ENCODE assay signal across 7 cellular contexts in the genomic region with DNA sequence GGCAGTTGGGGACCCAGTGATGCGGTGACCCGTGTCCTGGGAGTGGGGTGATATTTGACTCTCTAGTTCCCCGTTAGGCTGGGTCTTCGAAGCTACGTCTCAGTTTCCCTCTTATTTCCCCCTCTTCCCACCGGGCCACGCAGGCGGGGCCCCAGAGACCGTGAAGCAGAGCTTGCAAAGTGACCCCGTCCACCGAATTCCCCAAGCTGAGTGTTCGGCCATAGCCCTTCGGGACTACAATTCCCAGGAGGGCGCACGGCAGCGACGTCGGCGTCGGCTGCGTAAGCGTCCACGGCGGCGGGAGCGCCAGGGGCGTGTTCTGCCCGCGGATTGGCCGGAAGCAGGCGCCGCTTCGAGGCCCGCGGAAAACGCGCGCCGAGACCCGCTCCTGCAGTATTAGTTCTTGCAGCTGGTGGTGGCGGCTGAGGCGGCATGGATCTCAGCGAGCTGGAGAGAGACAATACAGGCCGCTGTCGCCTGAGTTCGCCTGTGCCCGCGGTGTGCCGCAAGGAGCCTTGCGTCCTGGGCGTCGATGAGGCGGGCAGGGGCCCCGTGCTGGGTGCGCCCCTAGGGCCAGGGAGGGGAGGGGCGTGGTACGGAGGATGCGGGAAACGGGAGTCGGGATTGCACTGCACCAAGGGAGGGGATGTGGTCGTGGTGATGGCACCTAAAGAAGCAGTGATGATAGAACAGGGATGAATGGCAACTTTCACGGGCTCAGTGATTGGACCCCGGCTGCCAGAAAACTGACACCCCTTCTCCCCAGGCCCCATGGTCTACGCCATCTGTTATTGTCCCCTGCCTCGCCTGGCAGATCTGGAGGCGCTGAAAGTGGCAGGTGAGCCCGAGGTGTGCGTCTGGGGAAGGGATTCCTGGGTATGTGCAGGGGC. TPM values are rescaled to one million over a fixed set of nuclear protein-coding genes. Genes with fewer than 3 reads are reported as not detected.
DNase-seq lines count a peak whose midpoint lies in the region; ATAC-seq and TF ChIP-seq lines count a peak whose summit lies in the region.

RNASEH2A (plus strand) TSS at position 343 of the 890 bp plus-strand sequence; CDS start at position 433, 90 bp downstream.

- H3K36me3 ChIP-seq in WERI-Rb-1, result peaks cover 45% of the 10 kb centered on the region
- no peaks in the 10 kb centered on the region for H3K36me3 ChIP-seq in smooth muscle cell (ENCODE audit: low read depth)

- peak within 1 kb of the TSS; percentile 36 for H3K9ac ChIP-seq in smooth muscle cell (ENCODE audit: low read depth)

- H3F3A ChIP-seq in smooth muscle cell (ENCODE audit: low read depth), result no peaks in the 10 kb centered on the region

- H3K27ac ChIP-seq in WERI-Rb-1, result peak within 1 kb of the TSS; percentile 90
- H3K27ac ChIP-seq in smooth muscle cell (ENCODE audit: low read depth), result no peak within 1 kb of the TSS

- H3K4me1 Mint-ChIP-seq in immature natural killer cell, result peaks cover 20 to 23% of the 10 kb centered on the region in 2 donors

- ATAC-seq in GM18505 (IDR thresholded peaks at IDR 0.05; ENCODE audit: unreplicated experiment), result peak; percentile 73
- ATAC-seq in HG03064 (IDR thresholded peaks at IDR 0.05; ENCODE audit: low read depth, unreplicated experiment), result peak; percentile 69

- no peaks in the 10 kb centered on the region for H3K27me3 ChIP-seq in WERI-Rb-1 (ENCODE audit: insufficient read depth, low read depth, severe bottlenecking)
- no peaks in the 10 kb centered on the region for H3K27me3 ChIP-seq in smooth muscle cell (ENCODE audit: low read depth)

- H4K20me1 ChIP-seq in smooth muscle cell (ENCODE audit: low read depth), result no peaks in the 10 kb centered on the region

- WGBS in smooth muscle cell (ENCODE audit: low lambda C conversion rate), result 10% methylated on average over 62 of the region's 68 CpGs

- H3K9me3 ChIP-seq in WERI-Rb-1 (ENCODE audit: severe bottlenecking) (no peaks in the 10 kb centered on the region), smooth muscle cell (replicated peaks; ENCODE audit: low read depth) (no peaks in the 10 kb centered on the region)

- DNase-seq in NCI-H2171 treated with DMSO at 0.1 percent for 48 hours (lab: John Stamatoyannopoulos, UW) (peak; percentile 98), WERI-Rb-1 (peak; percentile 91), cardiac fibroblast (ENCODE audit: low read depth in 2 of 2) (peak; percentile 92 to 95), immature natural killer cell (peak; percentile 82 to 83 (median 82)), smooth muscle cell (lab: John Stamatoyannopoulos, UW; ENCODE audit: unreplicated experiment) (no peak)

- H3K27ac Mint-ChIP-seq in immature natural killer cell, result peak within 1 kb of the TSS; percentile 81 to 94 (median 86)

- TF ChIP-seq POLR2A in GM18505 (IDR thresholded peaks at IDR 0.05; ENCODE audit: borderline replicate concordance, extremely low read depth, insufficient read depth, insufficient read length), result peak; percentile 75

- H3K4me2 ChIP-seq in smooth muscle cell, result peak within 1 kb of the TSS; percentile 93

- H3K4me1 ChIP-seq in smooth muscle cell (ENCODE audit: low read depth), result peaks cover 9% of the 10 kb centered on the region

- H3K9me3 Mint-ChIP-seq in immature natural killer cell, result no peaks in the 10 kb centered on the region

- H3K79me2 ChIP-seq in smooth muscle cell (ENCODE audit: low read depth), result no peaks in the 10 kb centered on the region

- peak within 1 kb of the TSS; percentile 90 to 96 (median 92) for H3K4me3 Mint-ChIP-seq in immature natural killer cell

- H3K4me3 ChIP-seq in WERI-Rb-1 (ENCODE audit: low read depth, low read length) (peak within 1 kb of the TSS; percentile 62), cardiac fibroblast (replicated peaks in 1 of 2; ENCODE audit: low read depth in 2 of 2, low read length in 2 of 2) (peak within 1 kb of the TSS; percentile 83), smooth muscle cell (peak within 1 kb of the TSS; percentile 66)

- 0 out of 2 replicates have a peak, but pooled peaks have one; percentile 1 for TF ChIP-seq CTCF in WERI-Rb-1 (IDR thresholded peaks at IDR 0.05; ENCODE audit: low read depth, low read length)
- no peak for TF ChIP-seq CTCF in cardiac fibroblast (IDR thresholded peaks at IDR 0.05; ENCODE audit: low read depth, low read length)
- TF ChIP-seq CTCF in smooth muscle cell (IDR thresholded peaks at IDR 0.05; ENCODE audit: borderline replicate concordance, insufficient read depth, poor library complexity, severe bottlenecking), result no peak

- peak within 1 kb of the TSS; percentile 99 for H2AFZ ChIP-seq in smooth muscle cell (ENCODE audit: low read depth)

- H3K27me3 Mint-ChIP-seq in immature natural killer cell (ENCODE audit: low read depth in 3 of 3), result peaks cover 5 to 8% (median 5%) of the 10 kb centered on the region in 3 donors

- H3K36me3 Mint-ChIP-seq in immature natural killer cell, result peaks cover 0 to 4% (median 4%) of the 10 kb centered on the region in 3 donors

RNA-seq across cellular contexts. Expression of gene RNASEH2A, which starts in this region (rescaled TPM):
- polyA plus RNA-seq in immature natural killer cell (10 to 100 TPM; 27.7 to 45.4 (median 37.5) TPM), smooth muscle cell (34.8 and 34.9 TPM in 2 replicates)
- total RNA-seq in smooth muscle cell, result 8.7 and 15.7 TPM in 2 replicates
